Comparison of ENCODE assay signal across 29 cellular contexts in genomic region chr13:112107289-112107688, GRCh38. TPM values are rescaled to one million over a fixed set of nuclear protein-coding genes. Genes with fewer than 3 reads are reported as not detected.
"Had no signal": no experiment of that assay in that cellular context is flagged by ENCODE, and none has a peak within 500 bp of the region (broad histone marks: within the 10 kb centered on the region; RNA-seq: fewer than 3 reads in every experiment).

No MANE protein-coding gene starts in this region.

- H3K27ac ChIP-seq: breast epithelium, SJCRH30 had no signal

- H3K36me3 ChIP-seq: breast epithelium, SJCRH30 had no signal

- ATAC-seq: activated CD8-positive, alpha-beta T cell treated with anti-CD3 and anti-CD28 coated beads, Interleukin-2, amount 10 ng/mL, durations not matched to agents 7 days and 5 days; SK-N-SH treated with all-trans-retinoic acid at 6 μM for 48 hours had no signal

- H3K4me3 ChIP-seq: breast epithelium, SJCRH30 had no signal

- DNase-seq: activated CD4-positive, alpha-beta T cell treated with anti-CD3 and anti-CD28 coated beads for 48 hours; activated CD4-positive, alpha-beta T cell treated with anti-CD3 and anti-CD28 coated beads, Interleukin-2, amount 50 U/mL, for 4 hours; activated CD4-positive, CD25-positive, alpha-beta regulatory T cell treated with anti-CD3 and anti-CD28 coated beads, Interleukin-2, amount 50 U/mL, for 72 hours; activated CD8-positive, alpha-beta memory T cell treated with anti-CD3 and anti-CD28 coated beads, Interleukin-2, amount 50 U/mL, for 48 hours; activated CD8-positive, alpha-beta T cell treated with anti-CD3 and anti-CD28 coated beads, Interleukin-2, amount 10 ng/mL, durations not matched to agents 7 days and 5 days; activated effector memory CD4-positive, alpha-beta T cell treated with Interleukin-2 at 50 U/mL for 16 hours; activated naive CD4-positive, alpha-beta T cell; activated T-cell treated with anti-CD3 and anti-CD28 coated beads, Interleukin-2, amount 50 U/mL, for 1 hour; central memory CD4-positive, alpha-beta T cell; KG1; NCI-H1048; NCI-H146; NCI-H1930; NCI-H2171; NCI-H2227 treated with DMSO at 0.1 percent for 48 hours; NCI-H774; SW 1271 had no signal

- H3K27me3 ChIP-seq: SJCRH30 had no signal

- H3K27ac Mint-ChIP-seq: activated CD8-positive, alpha-beta T cell treated with anti-CD3 and anti-CD28 coated beads, Interleukin-2, amount 10 ng/mL, durations not matched to agents 7 days and 5 days; activated naive CD4-positive, alpha-beta T cell treated with anti-CD3 and anti-CD28 coated beads, Interleukin-2, amount 50 U/mL, for 24 hours; activated T-helper 1 cell treated with anti-CD3 and anti-CD28 coated beads, Interleukin-12 subunit alpha, Interleukin-12 subunit beta, Interleukin-2, Interleukin-4 antibody, amounts not matched to agents 30 ng/mL and 10 ng/mL and 1 ng/mL, durations not matched to agents 14 hours and 24 hours and 36 hours had no signal

- H3K36me3 Mint-ChIP-seq: activated naive CD4-positive, alpha-beta T cell treated with anti-CD3 and anti-CD28 coated beads, Interleukin-2, amount 50 U/mL, for 24 hours had no signal

- H3K4me1 Mint-ChIP-seq: activated naive CD4-positive, alpha-beta T cell treated with anti-CD3 and anti-CD28 coated beads, Interleukin-2, amount 50 U/mL, for 24 hours had no signal

- H3K4me3 Mint-ChIP-seq: activated CD8-positive, alpha-beta T cell treated with anti-CD3 and anti-CD28 coated beads, Interleukin-2, amount 10 ng/mL, durations not matched to agents 7 days and 5 days; activated naive CD4-positive, alpha-beta T cell treated with anti-CD3 and anti-CD28 coated beads, Interleukin-2, amount 50 U/mL, for 24 hours; activated T-helper 1 cell treated with anti-CD3 and anti-CD28 coated beads, Interleukin-12 subunit alpha, Interleukin-12 subunit beta, Interleukin-2, Interleukin-4 antibody, amounts not matched to agents 30 ng/mL and 10 ng/mL and 1 ng/mL, durations not matched to agents 14 hours and 24 hours and 36 hours had no signal

- H3K9me3 ChIP-seq: breast epithelium, SJCRH30 had no signal

- H3K4me1 ChIP-seq: breast epithelium, SJCRH30 had no signal

- H3K9me3 Mint-ChIP-seq: activated naive CD4-positive, alpha-beta T cell treated with anti-CD3 and anti-CD28 coated beads, Interleukin-2, amount 50 U/mL, for 24 hours; activated T-helper 1 cell treated with anti-CD3 and anti-CD28 coated beads, Interleukin-12 subunit alpha, Interleukin-12 subunit beta, Interleukin-2, Interleukin-4 antibody, amounts not matched to agents 30 ng/mL and 10 ng/mL and 1 ng/mL, durations not matched to agents 14 hours and 24 hours and 36 hours had no signal

RNA-seq across cellular contexts. Expression of gene SOX1, which starts 40.3 kb away (rescaled TPM):
- total RNA-seq: activated CD8-positive, alpha-beta T cell treated with anti-CD3 and anti-CD28 coated beads, Interleukin-2, amount 10 ng/mL, durations not matched to agents 7 days and 5 days; activated T-helper 1 cell treated with anti-CD3 and anti-CD28 coated beads, Interleukin-12 subunit alpha, Interleukin-12 subunit beta, Interleukin-2, Interleukin-4 antibody, amounts not matched to agents 30 ng/mL and 10 ng/mL and 1 ng/mL, durations not matched to agents 14 hours and 24 hours and 36 hours; aorta; breast epithelium; LHCN-M2; M059J; NCI-H460; OCI-LY7; RPMI7951; SJCRH30; T-helper 1 cell treated with Interleukin-12 subunit alpha and Interleukin-12 subunit beta and Interleukin-4 antibody, amounts not matched to agents 30 ng/mL and 1 ng/mL, for 36 hours had no signal
- polyA plus RNA-seq: aorta had no signal
